Comparison of ENCODE assay signal across 5 cellular contexts in genomic region chr9:38576181-38576580, GRCh38. TPM values are rescaled to one million over a fixed set of nuclear protein-coding genes. Genes with fewer than 3 reads are reported as not detected.
"Had no signal": no experiment of that assay in that cellular context is flagged by ENCODE, and none has a peak within 500 bp of the region (broad histone marks: within the 10 kb centered on the region; RNA-seq: fewer than 3 reads in every experiment).

No MANE protein-coding gene starts in this region.

RNA-seq across cellular contexts. Expression of gene ANKRD18A, which starts 44.2 kb away (rescaled TPM):
- total RNA-seq: HT1080, M059J, OCI-LY7 had no signal
- polyA plus RNA-seq: IgD-negative memory B cell, K562 had no signal
